ENCODE assay signal across 10 cellular contexts in the genomic region with DNA sequence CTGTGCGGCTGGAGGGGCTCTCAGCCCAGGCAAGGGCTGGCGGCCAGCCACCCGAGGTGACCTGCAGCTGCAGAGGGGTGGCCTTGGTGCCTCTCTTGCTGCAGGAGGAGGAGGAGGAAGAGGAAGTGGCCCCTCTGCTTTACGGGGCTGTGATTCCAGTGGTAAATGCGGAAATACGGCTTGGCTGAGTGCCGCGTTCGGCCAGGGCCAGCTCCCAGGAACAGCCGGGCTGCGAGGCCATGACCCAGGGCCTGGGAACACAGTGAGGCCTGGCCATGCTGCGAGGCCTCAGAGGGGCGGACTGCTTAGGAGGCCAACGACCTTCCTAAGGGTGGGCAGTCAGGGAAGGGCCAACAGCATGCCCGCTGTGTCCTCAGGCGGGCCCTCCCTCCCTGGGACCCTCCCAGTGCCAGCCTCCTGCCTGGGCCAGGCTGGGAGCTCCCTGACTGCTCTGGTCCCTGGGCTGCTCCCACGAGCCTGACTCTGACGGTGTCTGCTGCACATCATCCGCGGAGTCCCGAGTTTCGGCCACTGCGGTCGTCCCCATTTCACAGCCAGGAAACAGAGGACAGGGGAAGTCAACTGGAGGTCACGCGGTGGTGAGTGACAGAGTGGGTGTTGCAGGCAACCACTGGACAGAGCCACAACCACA. TPM values are rescaled to one million over a fixed set of nuclear protein-coding genes. Genes with fewer than 3 reads are reported as not detected.
DNase-seq lines count a peak whose midpoint lies in the region; ATAC-seq, FAIRE-seq and TF ChIP-seq lines count a peak whose summit lies in the region.
"Had no signal": no experiment of that assay in that cellular context is flagged by ENCODE, and none has a peak within 500 bp of the region (broad histone marks: within the 10 kb centered on the region; RNA-seq: fewer than 3 reads in every experiment).

No MANE protein-coding gene starts in this region.

- TF ChIP-seq POLR2A in heart left ventricle (IDR thresholded peaks at IDR 0.05): no peak

- H3K9ac ChIP-seq in NT2/D1 (ENCODE audit: insufficient read length, low read depth): peak overlapping the region; percentile 51

- H3K4me3 ChIP-seq in NT2/D1 (ENCODE audit: insufficient read length, low read depth) (no peak overlapping the region), heart left ventricle (peak overlapping the region in 3 of 12 donors; percentile 22 to 26 (median 26))

- no peaks in the 10 kb centered on the region for H3K27me3 ChIP-seq in NT2/D1 (ENCODE audit: insufficient read depth, insufficient read length)
- H3K27me3 ChIP-seq in heart left ventricle: no peaks in the 10 kb centered on the region

- intact Hi-C loops in heart left ventricle (cut with DNase I): loop anchor here in 2 of 10 donors (10.0 kb wide), 1 partner anchor 415 kb away; no protein-coding TSS in a partner anchor
- intact Hi-C loops in posterior vena cava (cut with DNase I): loop anchor here (5.0 to 10.0 kb wide), 2 partner anchors 183 to 415 kb away; no protein-coding TSS in a partner anchor

- H3K36me3 ChIP-seq in NT2/D1 (ENCODE audit: insufficient read depth, insufficient read length, low read length) (no peaks in the 10 kb centered on the region), heart left ventricle (no peaks in the 10 kb centered on the region)

- DNase-seq in CD1c-positive myeloid dendritic cell (ENCODE audit: extremely low spot score) (peak; percentile 89), NT2/D1 (ENCODE audit: low read depth, low spot score) (no peak), heart left ventricle (peak; percentile 73 to 90 (median 78)), posterior vena cava (ENCODE audit: low spot score) (peak; percentile 93), frontal cortex (ENCODE audit: low spot score in 2 of 2) (no peak), NCI-H510A (lab: John Stamatoyannopoulos, UW) (no peak)
- DNase-seq: mammary epithelial cell, NCI-H2227 treated with DMSO at 0.1 percent for 48 hours had no signal

- 52 to 64% (median 55%) methylated on average over 7 to 26 of the region's 26 CpGs for WGBS in heart left ventricle, 4 donors

- FAIRE-seq in frontal cortex (lab: Jason Lieb, UNC): no peak

- TF ChIP-seq CTCF in heart left ventricle (IDR thresholded peaks at IDR 0.05): no peak

- H3K4me1 ChIP-seq in NT2/D1 (ENCODE audit: insufficient read depth, insufficient read length) (peaks cover 2% of the 10 kb centered on the region), heart left ventricle (peaks cover 0 to 19% (median 7%) of the 10 kb centered on the region in 12 donors)

- ATAC-seq in heart left ventricle: peak; percentile 19 to 66 (median 50)
- ATAC-seq in HG03280 (IDR thresholded peaks at IDR 0.05; ENCODE audit: unreplicated experiment): no peak
- no peak for ATAC-seq in GM19397 (IDR thresholded peaks at IDR 0.05; ENCODE audit: unreplicated experiment)

- peak overlapping the region in 10 of 12 donors; percentile 34 to 92 (median 69) for H3K27ac ChIP-seq in heart left ventricle

- H3K9me3 ChIP-seq in NT2/D1 (ENCODE audit: insufficient read depth, low read length): no peaks in the 10 kb centered on the region
- H3K9me3 ChIP-seq in heart left ventricle: no peaks in the 10 kb centered on the region

RNA-seq across cellular contexts. Expression of a gene that starts 20.8 kb away (rescaled TPM):
- 10 to 100 TPM; 51.0 to 96.4 (median 83.6) TPM for total RNA-seq in heart left ventricle
- 10 to 100 TPM; 21.1 to 60.9 TPM for polyA plus RNA-seq in heart left ventricle
- total RNA-seq in posterior vena cava: 10 to 100 TPM; 22.8 to 27.7 TPM
- total RNA-seq in frontal cortex: 4.9 TPM

Comparison
In these comparisons a context has a peak if more than half of its experiments do, and no peak if none do; other contexts are left out.
1. DNase-seq: peak in CD1c-positive myeloid dendritic cell (single experiment), heart left ventricle (5 of 5) and posterior vena cava (single experiment); none in NT2/D1 (single experiment), frontal cortex (0 of 2) and NCI-H510A (single experiment).
2. ATAC-seq: peak in heart left ventricle (4 of 4); none in HG03280 (single experiment) and GM19397 (single experiment).